In genomic region chr15:48449734-48450133, GRCh38 we compare ENCODE assay signal across 21 cellular contexts.
DNase-seq lines count a peak whose midpoint lies in the region; ATAC-seq and TF ChIP-seq lines count a peak whose summit lies in the region.
"Had no signal": no experiment of that assay in that cellular context is flagged by ENCODE, and none has a peak within 500 bp of the region (broad histone marks: within the 10 kb centered on the region; RNA-seq: fewer than 3 reads in every experiment).

No MANE protein-coding gene starts in this region.

- TF ChIP-seq CTCF in chondrocyte (IDR thresholded peaks at IDR 0.05) (no peak), osteocyte (IDR thresholded peaks at IDR 0.05) (no peak), prostate gland (IDR thresholded peaks at IDR 0.05) (no peak)

- WGBS in prostate gland, result 82% methylated on average over 3 of the region's 3 CpGs

- no peaks in the 10 kb centered on the region for H3K27me3 ChIP-seq in prostate gland (replicated peaks; ENCODE audit: insufficient read depth)

- H3K27me3 Mint-ChIP-seq in chondrocyte (ENCODE audit: low read depth), result no peaks in the 10 kb centered on the region
- H3K27me3 Mint-ChIP-seq in osteocyte (ENCODE audit: unreplicated experiment), result no peaks in the 10 kb centered on the region
- H3K27me3 Mint-ChIP-seq: B cell had no signal

- TF ChIP-seq POLR2A in prostate gland (IDR thresholded peaks at IDR 0.05), result no peak

- no peak for ATAC-seq in HG03135 (IDR thresholded peaks at IDR 0.05; ENCODE audit: unreplicated experiment)
- ATAC-seq: GM12878, PC-3 had no signal

- H3K9me3 ChIP-seq in prostate gland, result no peaks in the 10 kb centered on the region

- H3K36me3 Mint-ChIP-seq in chondrocyte (ENCODE audit: low read depth), result peaks cover 71% of the 10 kb centered on the region
- H3K36me3 Mint-ChIP-seq in osteocyte (ENCODE audit: unreplicated experiment), result peaks cover 79% of the 10 kb centered on the region

- intact Hi-C loops in prostate gland (cut with DNase I), result loop anchor here (10.0 kb wide), 1 partner anchor 355 kb away; no protein-coding TSS in a partner anchor

- H3K9me3 Mint-ChIP-seq in chondrocyte (ENCODE audit: low read depth) (no peaks in the 10 kb centered on the region), osteocyte (ENCODE audit: unreplicated experiment) (no peaks in the 10 kb centered on the region)

- H3K4me1 ChIP-seq in prostate gland (replicated peaks), result no peaks in the 10 kb centered on the region

- H3K4me3 ChIP-seq in prostate gland, result no peak overlapping the region
- H3K4me3 ChIP-seq: GM12878 had no signal

- H3K4me1 Mint-ChIP-seq in chondrocyte (ENCODE audit: low read depth) (peaks cover 48% of the 10 kb centered on the region), osteocyte (ENCODE audit: unreplicated experiment) (peaks cover 13% of the 10 kb centered on the region)
- H3K4me1 Mint-ChIP-seq: B cell had no signal

- H3K4me3 Mint-ChIP-seq in chondrocyte (ENCODE audit: unreplicated experiment) (no peak overlapping the region), osteocyte (ENCODE audit: unreplicated experiment) (no peak overlapping the region)
- H3K4me3 Mint-ChIP-seq: B cell had no signal

- no peak overlapping the region for H3K27ac ChIP-seq in prostate gland
- H3K27ac ChIP-seq: KMS-11 had no signal

- H3K27ac Mint-ChIP-seq in chondrocyte (ENCODE audit: unreplicated experiment), result peak overlapping the region; percentile 8
- peak overlapping the region; percentile 75 for H3K27ac Mint-ChIP-seq in osteocyte (ENCODE audit: unreplicated experiment)
- H3K27ac Mint-ChIP-seq: B cell had no signal

- no peaks in the 10 kb centered on the region for H3K36me3 ChIP-seq in prostate gland

- DNase-seq in Ammon's horn (ENCODE audit: low spot score), result peak; percentile 34
- peak; percentile 54 for DNase-seq in ELR (ENCODE audit: low read depth)
- no peak for DNase-seq in chondrocyte (ENCODE audit: low spot score)
- no peak for DNase-seq in osteocyte (ENCODE audit: extremely low spot score, unreplicated experiment)
- DNase-seq in activated naive CD4-positive, alpha-beta T cell treated with anti-CD3 and anti-CD28 coated beads, Interleukin-2, amount 50 U/mL, for 16 hours, result no peak
- no peak for DNase-seq in prostate gland (ENCODE audit: low spot score)
- DNase-seq: DMS53, GOT3, HCEC 1CT, NCI-H1105, NCI-H146, NCI-H2081 treated with DMSO at 0.1 percent for 48 hours, NCI-H446 treated with DMSO at 0.1 percent for 48 hours, NCI-H526 treated with DMSO at 0.1 percent for 48 hours, PC-3, Right ventricle myocardium superior, SW 1271 had no signal

Comparison
In these comparisons a context has a peak if more than half of its experiments do, and no peak if none do; other contexts are left out.
1. DNase-seq: peak in Ammon's horn (single experiment) and ELR (single experiment); none in chondrocyte (single experiment), osteocyte (single experiment), activated naive CD4-positive, alpha-beta T cell treated with anti-CD3 and anti-CD28 coated beads, Interleukin-2, amount 50 U/mL, for 16 hours (single experiment) and prostate gland (single experiment).